ENCODE assay signal across 27 cellular contexts in genomic region chr5:74951855-74952254, GRCh38.
DNase-seq lines count a peak whose midpoint lies in the region; ATAC-seq, FAIRE-seq and TF ChIP-seq lines count a peak whose summit lies in the region.
"Had no signal": no experiment of that assay in that cellular context is flagged by ENCODE, and none has a peak within 500 bp of the region (broad histone marks: within the 10 kb centered on the region; RNA-seq: fewer than 3 reads in every experiment).

No MANE protein-coding gene starts in this region.

- TF ChIP-seq CTCF in kidney (IDR thresholded peaks at IDR 0.05; ENCODE audit: borderline replicate concordance, extremely low read depth, insufficient read depth) (no peak), nephron (IDR thresholded peaks at IDR 0.05; ENCODE audit: unreplicated experiment in 3 of 3) (no peak)

- no peaks in the 10 kb centered on the region for H3K9me3 Mint-ChIP-seq in activated naive CD4-positive, alpha-beta T cell treated with anti-CD3 and anti-CD28 coated beads, Interleukin-2, amount 50 U/mL, for 24 hours
- no peaks in the 10 kb centered on the region for H3K9me3 Mint-ChIP-seq in activated naive CD4-positive, alpha-beta T cell treated with anti-CD3 and anti-CD28 coated beads for 36 hours
- H3K9me3 Mint-ChIP-seq in nephron, result peaks cover 4% of the 10 kb centered on the region
- H3K9me3 Mint-ChIP-seq in activated naive CD4-positive, alpha-beta T cell treated with anti-CD3 and anti-CD28 coated beads, Interleukin-2, amount 10 ng/mL, durations not matched to agents 7 days and 5 days, result no peaks in the 10 kb centered on the region
- H3K9me3 Mint-ChIP-seq: CD8-positive, alpha-beta T cell had no signal

- H3K27ac ChIP-seq in kidney (ENCODE audit: low read depth in 2 of 2, low read length in 2 of 2), result peak overlapping the region; percentile 18 to 35
- H3K27ac ChIP-seq: 22Rv1, C4-2B, HL-60, SJCRH30 had no signal

- ATAC-seq in HG03196 (IDR thresholded peaks at IDR 0.05; ENCODE audit: unreplicated experiment) (no peak), GM19463 (IDR thresholded peaks at IDR 0.05; ENCODE audit: unreplicated experiment) (no peak)
- ATAC-seq: CD8-positive, alpha-beta T cell; GM12878; PC-3 had no signal

- H3K4me1 ChIP-seq in kidney (ENCODE audit: control insufficient read depth in 1 of 2, insufficient read depth in 1 of 2, low read depth in 1 of 2, low read length in 2 of 2), result peaks cover 21 to 34% of the 10 kb centered on the region in 2 donors

- intact Hi-C loops in activated naive CD4-positive, alpha-beta T cell treated with anti-CD3 and anti-CD28 coated beads for 36 hours (cut with micrococcal nuclease), result no loop called here
- intact Hi-C loops in kidney (cut with DNase I), result no loop called here

- DNase-seq in activated naive CD4-positive, alpha-beta T cell treated with anti-CD3 and anti-CD28 coated beads for 36 hours, result no peak
- no peak for DNase-seq in kidney
- DNase-seq in NCI-H526 treated with DMSO at 0.1 percent for 48 hours (lab: John Stamatoyannopoulos, UW), result no peak
- no peak for DNase-seq in activated naive CD4-positive, alpha-beta T cell treated with anti-CD3 and anti-CD28 coated beads, Interleukin-2, amount 10 ng/mL, durations not matched to agents 7 days and 5 days
- DNase-seq: Caco-2; CD8-positive, alpha-beta T cell; GDM1; Karpas-422; NCI-H1092 treated with DMSO at 0.1 percent for 48 hours; NCI-H1436; NCI-H187; NCI-H2171 treated with DMSO at 0.1 percent for 48 hours; NCI-H345; NCI-H510A treated with DMSO at 0.1 percent for 48 hours; NCI-H774; PC-3; SJCRH30 had no signal

- H3K9ac ChIP-seq in kidney (ENCODE audit: low read length in 2 of 2), result no peak overlapping the region

- H3K4me3 Mint-ChIP-seq in activated naive CD4-positive, alpha-beta T cell treated with anti-CD3 and anti-CD28 coated beads, Interleukin-2, amount 50 U/mL, for 24 hours, result no peak overlapping the region
- H3K4me3 Mint-ChIP-seq in activated naive CD4-positive, alpha-beta T cell treated with anti-CD3 and anti-CD28 coated beads for 36 hours, result no peak overlapping the region
- H3K4me3 Mint-ChIP-seq in nephron, result no peak overlapping the region
- no peak overlapping the region for H3K4me3 Mint-ChIP-seq in activated naive CD4-positive, alpha-beta T cell treated with anti-CD3 and anti-CD28 coated beads, Interleukin-2, amount 10 ng/mL, durations not matched to agents 7 days and 5 days
- H3K4me3 Mint-ChIP-seq: B cell; CD8-positive, alpha-beta T cell had no signal

- peaks cover 12% of the 10 kb centered on the region for H3K4me1 Mint-ChIP-seq in activated naive CD4-positive, alpha-beta T cell treated with anti-CD3 and anti-CD28 coated beads, Interleukin-2, amount 50 U/mL, for 24 hours
- no peaks in the 10 kb centered on the region for H3K4me1 Mint-ChIP-seq in activated naive CD4-positive, alpha-beta T cell treated with anti-CD3 and anti-CD28 coated beads for 36 hours (ENCODE audit: low read depth)
- H3K4me1 Mint-ChIP-seq in nephron, result peaks cover 14% of the 10 kb centered on the region
- no peaks in the 10 kb centered on the region for H3K4me1 Mint-ChIP-seq in activated naive CD4-positive, alpha-beta T cell treated with anti-CD3 and anti-CD28 coated beads, Interleukin-2, amount 10 ng/mL, durations not matched to agents 7 days and 5 days
- H3K4me1 Mint-ChIP-seq: B cell had no signal

- no peaks in the 10 kb centered on the region for H3K36me3 Mint-ChIP-seq in activated naive CD4-positive, alpha-beta T cell treated with anti-CD3 and anti-CD28 coated beads, Interleukin-2, amount 50 U/mL, for 24 hours
- H3K36me3 Mint-ChIP-seq in activated naive CD4-positive, alpha-beta T cell treated with anti-CD3 and anti-CD28 coated beads for 36 hours (ENCODE audit: low read depth), result peaks cover 1% of the 10 kb centered on the region
- H3K36me3 Mint-ChIP-seq in nephron (ENCODE audit: low read depth), result no peaks in the 10 kb centered on the region
- no peaks in the 10 kb centered on the region for H3K36me3 Mint-ChIP-seq in activated naive CD4-positive, alpha-beta T cell treated with anti-CD3 and anti-CD28 coated beads, Interleukin-2, amount 10 ng/mL, durations not matched to agents 7 days and 5 days
- H3K36me3 Mint-ChIP-seq: CD8-positive, alpha-beta T cell had no signal

- no peaks in the 10 kb centered on the region for H3K9me3 ChIP-seq in kidney (ENCODE audit: control insufficient read depth in 1 of 2, low read length in 2 of 2)
- H3K9me3 ChIP-seq: SJCRH30 had no signal

- FAIRE-seq in kidney (lab: Jason Lieb, UNC), result no peak
- FAIRE-seq: GM12878, H1 had no signal

- H3K27ac Mint-ChIP-seq in activated naive CD4-positive, alpha-beta T cell treated with anti-CD3 and anti-CD28 coated beads, Interleukin-2, amount 50 U/mL, for 24 hours, result peak overlapping the region; percentile 20
- H3K27ac Mint-ChIP-seq in activated naive CD4-positive, alpha-beta T cell treated with anti-CD3 and anti-CD28 coated beads for 36 hours, result no peak overlapping the region
- peak overlapping the region; percentile 44 to 53 (median 51) for H3K27ac Mint-ChIP-seq in nephron
- H3K27ac Mint-ChIP-seq in activated naive CD4-positive, alpha-beta T cell treated with anti-CD3 and anti-CD28 coated beads, Interleukin-2, amount 10 ng/mL, durations not matched to agents 7 days and 5 days, result no peak overlapping the region
- H3K27ac Mint-ChIP-seq: B cell; CD8-positive, alpha-beta T cell had no signal

- H3K27me3 Mint-ChIP-seq in activated naive CD4-positive, alpha-beta T cell treated with anti-CD3 and anti-CD28 coated beads, Interleukin-2, amount 50 U/mL, for 24 hours, result no peaks in the 10 kb centered on the region
- peaks cover 5% of the 10 kb centered on the region for H3K27me3 Mint-ChIP-seq in activated naive CD4-positive, alpha-beta T cell treated with anti-CD3 and anti-CD28 coated beads for 36 hours (ENCODE audit: low read depth)
- H3K27me3 Mint-ChIP-seq in nephron (ENCODE audit: low read depth), result peaks cover 13% of the 10 kb centered on the region
- H3K27me3 Mint-ChIP-seq in activated naive CD4-positive, alpha-beta T cell treated with anti-CD3 and anti-CD28 coated beads, Interleukin-2, amount 10 ng/mL, durations not matched to agents 7 days and 5 days, result peaks cover 20% of the 10 kb centered on the region

- H3K36me3 ChIP-seq in kidney (ENCODE audit: control insufficient read depth in 1 of 2, insufficient read depth in 2 of 2, low read length in 2 of 2), result no peaks in the 10 kb centered on the region
- H3K36me3 ChIP-seq: SJCRH30 had no signal

- no peak overlapping the region for H3K4me3 ChIP-seq in kidney (ENCODE audit: low read length in 2 of 2)
- H3K4me3 ChIP-seq: GM12878, SJCRH30 had no signal

- CTCF ChIA-PET in activated naive CD4-positive, alpha-beta T cell treated with anti-CD3 and anti-CD28 coated beads for 36 hours (lab: Charles Lee), result interaction anchor here (0.9 to 1.1 kb wide), 2 partner anchors 15 to 99 kb away, joined by 3 to 4 read pairs; no protein-coding TSS in a partner anchor
- CTCF ChIA-PET in activated naive CD4-positive, alpha-beta T cell treated with anti-CD3 and anti-CD28 coated beads, Interleukin-2, amount 10 ng/mL, durations not matched to agents 7 days and 5 days (lab: Charles Lee), result interaction anchor here (0.7 kb wide), 1 partner anchor 8 kb away, joined by 4 read pairs; no protein-coding TSS in a partner anchor

Comparison
In these comparisons a context has a peak if more than half of its experiments do, and no peak if none do; other contexts are left out.
1. H3K27ac Mint-ChIP-seq: peak in activated naive CD4-positive, alpha-beta T cell treated with anti-CD3 and anti-CD28 coated beads, Interleukin-2, amount 50 U/mL, for 24 hours (single experiment) and nephron (3 of 3); none in activated naive CD4-positive, alpha-beta T cell treated with anti-CD3 and anti-CD28 coated beads for 36 hours (single experiment) and activated naive CD4-positive, alpha-beta T cell treated with anti-CD3 and anti-CD28 coated beads, Interleukin-2, amount 10 ng/mL, durations not matched to agents 7 days and 5 days (single experiment).